In genomic region chr1:174215766-174216165, GRCh38 we compare ENCODE assay signal across 17 cellular contexts. TPM values are rescaled to one million over a fixed set of nuclear protein-coding genes. Genes with fewer than 3 reads are reported as not detected.
DNase-seq lines count a peak whose midpoint lies in the region; ATAC-seq and TF ChIP-seq lines count a peak whose summit lies in the region.
"Had no signal": no experiment of that assay in that cellular context is flagged by ENCODE, and none has a peak within 500 bp of the region (broad histone marks: within the 10 kb centered on the region; RNA-seq: fewer than 3 reads in every experiment).

No MANE protein-coding gene starts in this region.

- ATAC-seq in activated B cell treated with CpG ODN at 0.5 μM for 24 hours (ENCODE audit: low read depth), result no peak
- no peak for ATAC-seq in memory B cell (ENCODE audit: low read depth)
- ATAC-seq: CD8-positive, alpha-beta T cell had no signal

- no peaks in the 10 kb centered on the region for H3K9me3 ChIP-seq in HEK293 (ENCODE audit: control insufficient read depth, insufficient read depth, low read depth, low read length)
- H3K9me3 ChIP-seq: Caco-2 had no signal

- H3K36me3 Mint-ChIP-seq in activated B cell treated with CpG ODN at 0.5 μM for 24 hours (ENCODE audit: low read depth), result peaks cover 4% of the 10 kb centered on the region
- peaks cover under 1% of the 10 kb centered on the region for H3K36me3 Mint-ChIP-seq in memory B cell
- H3K36me3 Mint-ChIP-seq in type B pancreatic cell, result no peaks in the 10 kb centered on the region

- peak overlapping the region; percentile 56 for H3K27ac Mint-ChIP-seq in activated B cell treated with CpG ODN at 0.5 μM for 24 hours
- H3K27ac Mint-ChIP-seq in memory B cell, result peak overlapping the region; percentile 14
- no peak overlapping the region for H3K27ac Mint-ChIP-seq in type B pancreatic cell
- H3K27ac Mint-ChIP-seq: CD4-positive, alpha-beta T cell; CD8-positive, alpha-beta T cell had no signal

- no peak overlapping the region for H3K4me3 Mint-ChIP-seq in activated B cell treated with CpG ODN at 0.5 μM for 24 hours
- no peak overlapping the region for H3K4me3 Mint-ChIP-seq in memory B cell
- H3K4me3 Mint-ChIP-seq in type B pancreatic cell, result no peak overlapping the region
- H3K4me3 Mint-ChIP-seq: CD4-positive, alpha-beta T cell; CD8-positive, alpha-beta T cell had no signal

- TF ChIP-seq CTCF in HEK293 (tag by site-specific recombination; IDR thresholded peaks at IDR 0.05), result no peak
- TF ChIP-seq CTCF in activated B cell treated with CpG ODN at 0.5 μM for 24 hours (IDR thresholded peaks at IDR 0.05), result no peak
- no peak for TF ChIP-seq CTCF in type B pancreatic cell (conservative IDR thresholded peaks at IDR 0.05)

- CTCF ChIA-PET in HEK293 (lab: Yijun Ruan, JAX), result no interaction called here
- CTCF ChIA-PET in activated B cell treated with CpG ODN at 0.5 μM for 24 hours (lab: Charles Lee), result no interaction called here

- intact Hi-C loops in activated B cell treated with CpG ODN at 0.5 μM for 24 hours (cut with micrococcal nuclease), result loop anchor here (2.0 to 5.0 kb wide), 6 partner anchors 47 to 783 kb away; partner anchors contain the start of genes RC3H1 and ZBTB37

- H3K4me1 ChIP-seq in HEK293 (ENCODE audit: control insufficient read depth, insufficient read depth, low read length), result peaks cover 3% of the 10 kb centered on the region; the same call in 1 of the 2 replicates
- H3K4me1 ChIP-seq: BLaER1 treated with 17β-estradiol and CSF1 and Interleukin-3, amounts not matched to agents 10 nM and 100 nM; Caco-2 had no signal

- H3K27ac ChIP-seq in HEK293 (ENCODE audit: extremely low read depth, low read depth, low read length), result no peak overlapping the region
- H3K27ac ChIP-seq: BLaER1 treated with 17β-estradiol and CSF1 and Interleukin-3, amounts not matched to agents 10 nM and 100 nM; C4-2B had no signal

- no peaks in the 10 kb centered on the region; a peak in 1 of 3 replicates for H3K36me3 ChIP-seq in HEK293 (ENCODE audit: control insufficient read depth in 2 of 2, insufficient read depth in 1 of 2, low read length in 2 of 2)

- H3K4me3 ChIP-seq in HEK293 (ENCODE audit: low read depth, low read length), result no peak overlapping the region
- H3K4me3 ChIP-seq: BLaER1 treated with 17β-estradiol and CSF1 and Interleukin-3, amounts not matched to agents 10 nM and 100 nM had no signal

- DNase-seq in activated B cell treated with CpG ODN at 0.5 μM for 24 hours, result no peak
- no peak for DNase-seq in memory B cell (ENCODE audit: low spot score in 2 of 2)
- DNase-seq in NCI-H2029 treated with DMSO at 0.1 percent for 48 hours (lab: John Stamatoyannopoulos, UW), result no peak
- no peak for DNase-seq in type B pancreatic cell (ENCODE audit: extremely low spot score, unreplicated experiment)
- DNase-seq in dermis blood vessel endothelial cell, result no peak
- no peak for DNase-seq in SW 1271 (lab: John Stamatoyannopoulos, UW)
- DNase-seq: 8988T; ACHN; Caco-2; Calu3; CD4-positive, alpha-beta T cell; CD8-positive, alpha-beta T cell; DMS79 treated with DMSO at 0.1 percent for 48 hours; GF-D8 had no signal

- POLR2A ChIA-PET in HEK293 (lab: Yijun Ruan, JAX) (no interaction called here), activated B cell treated with CpG ODN at 0.5 μM for 24 hours (lab: Charles Lee) (no interaction called here)

- H3K9me3 Mint-ChIP-seq in activated B cell treated with CpG ODN at 0.5 μM for 24 hours (peaks cover 19% of the 10 kb centered on the region), memory B cell (peaks cover 2% of the 10 kb centered on the region), type B pancreatic cell (no peaks in the 10 kb centered on the region)
- H3K9me3 Mint-ChIP-seq: CD4-positive, alpha-beta T cell; CD8-positive, alpha-beta T cell had no signal

- H3K4me1 Mint-ChIP-seq in activated B cell treated with CpG ODN at 0.5 μM for 24 hours (peaks cover 11% of the 10 kb centered on the region), memory B cell (peaks cover 7% of the 10 kb centered on the region), type B pancreatic cell (ENCODE audit: unreplicated experiment) (no peaks in the 10 kb centered on the region)

- H3K27me3 Mint-ChIP-seq in activated B cell treated with CpG ODN at 0.5 μM for 24 hours (no peaks in the 10 kb centered on the region), memory B cell (no peaks in the 10 kb centered on the region), type B pancreatic cell (no peaks in the 10 kb centered on the region)
- H3K27me3 Mint-ChIP-seq: CD4-positive, alpha-beta T cell had no signal

TF ChIP-seq in HEK293, 187 proteins besides CTCF, POLR2A, EP300 and RAD21:
- TF ChIP-seq ZXDB (tag by site-specific recombination; IDR thresholded peaks at IDR 0.05) (no peak), ZNF146 (tag by site-specific recombination; IDR thresholded peaks at IDR 0.05) (peak; percentile 39; the same call in 1 of the 2 replicates)

RNA-seq across cellular contexts. Expression of gene RABGAP1L, which starts 56.4 kb away (rescaled TPM):
- 103 and 126 TPM in 2 replicates for total RNA-seq in activated B cell treated with CpG ODN at 0.5 μM for 24 hours
- 35.6 and 56.9 TPM in 2 replicates for total RNA-seq in type B pancreatic cell (ENCODE audit: low replicate concordance)
- total RNA-seq in dermis blood vessel endothelial cell, result 36.2 TPM in 2 replicates
